ENCODE assay signal across 1 cellular context in genomic region chr12:119665164-119665929, GRCh38.
A peak's percentile ranks its signal among the peaks of the same experiment; 100 is the strongest.
TF ChIP-seq lines count a peak whose summit lies in the region.

No MANE protein-coding gene starts in this region.

TF ChIP-seq in K562, 482 proteins besides CTCF, POLR2A, EP300 and RAD21 (continued from another document and continues in another):
- TF ChIP-seq, protein P1, sequence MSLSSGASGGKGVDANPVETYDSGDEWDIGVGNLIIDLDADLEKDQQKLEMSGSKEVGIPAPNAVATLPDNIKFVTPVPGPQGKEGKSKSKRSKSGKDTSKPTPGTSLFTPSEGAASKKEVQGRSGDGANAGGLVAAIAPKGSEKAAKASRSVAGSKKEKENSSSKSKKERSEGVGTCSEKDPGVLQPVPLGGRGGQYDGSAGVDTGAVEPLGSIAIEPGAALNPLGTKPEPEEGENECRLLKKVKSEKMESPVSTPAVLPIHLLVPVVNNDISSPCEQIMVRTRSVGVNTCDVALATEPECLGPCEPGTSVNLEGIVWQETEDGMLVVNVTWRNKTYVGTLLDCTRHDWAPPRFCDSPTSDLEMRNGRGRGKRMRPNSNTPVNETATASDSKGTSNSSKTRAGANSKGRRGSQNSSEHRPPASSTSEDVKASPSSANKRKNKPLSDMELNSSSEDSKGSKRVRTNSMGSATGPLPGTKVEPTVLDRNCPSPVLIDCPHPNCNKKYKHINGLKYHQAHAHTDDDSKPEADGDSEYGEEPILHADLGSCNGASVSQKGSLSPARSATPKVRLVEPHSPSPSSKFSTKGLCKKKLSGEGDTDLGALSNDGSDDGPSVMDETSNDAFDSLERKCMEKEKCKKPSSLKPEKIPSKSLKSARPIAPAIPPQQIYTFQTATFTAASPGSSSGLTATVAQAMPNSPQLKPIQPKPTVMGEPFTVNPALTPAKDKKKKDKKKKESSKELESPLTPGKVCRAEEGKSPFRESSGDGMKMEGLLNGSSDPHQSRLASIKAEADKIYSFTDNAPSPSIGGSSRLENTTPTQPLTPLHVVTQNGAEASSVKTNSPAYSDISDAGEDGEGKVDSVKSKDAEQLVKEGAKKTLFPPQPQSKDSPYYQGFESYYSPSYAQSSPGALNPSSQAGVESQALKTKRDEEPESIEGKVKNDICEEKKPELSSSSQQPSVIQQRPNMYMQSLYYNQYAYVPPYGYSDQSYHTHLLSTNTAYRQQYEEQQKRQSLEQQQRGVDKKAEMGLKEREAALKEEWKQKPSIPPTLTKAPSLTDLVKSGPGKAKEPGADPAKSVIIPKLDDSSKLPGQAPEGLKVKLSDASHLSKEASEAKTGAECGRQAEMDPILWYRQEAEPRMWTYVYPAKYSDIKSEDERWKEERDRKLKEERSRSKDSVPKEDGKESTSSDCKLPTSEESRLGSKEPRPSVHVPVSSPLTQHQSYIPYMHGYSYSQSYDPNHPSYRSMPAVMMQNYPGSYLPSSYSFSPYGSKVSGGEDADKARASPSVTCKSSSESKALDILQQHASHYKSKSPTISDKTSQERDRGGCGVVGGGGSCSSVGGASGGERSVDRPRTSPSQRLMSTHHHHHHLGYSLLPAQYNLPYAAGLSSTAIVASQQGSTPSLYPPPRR (CRISPR knock-in tag; IDR thresholded peaks at IDR 0.05; ENCODE audit: borderline replicate concordance): no peak; the same call in 1 of the 2 replicates
- TF ChIP-seq LCOR (CRISPR knock-in tag; IDR thresholded peaks at IDR 0.05) (peak; percentile 41; the same call in 1 of the 2 replicates), SAFB (IDR thresholded peaks at IDR 0.05; ENCODE audit: borderline replicate concordance, low read depth, low read length) (no peak), MECOM (CRISPR knock-in tag; IDR thresholded peaks at IDR 0.05) (peak; percentile 71), MAFG (tag; conservative IDR thresholded peaks at IDR 0.05) (peak; percentile 58), DIDO1 (tag; IDR thresholded peaks at IDR 0.05; ENCODE audit: low read depth) (peak; percentile 86), NCOA4 (IDR thresholded peaks at IDR 0.05; ENCODE audit: partially characterized antibody) (peak; percentile 92), RFX7 (CRISPR knock-in tag; IDR thresholded peaks at IDR 0.05) (peak; percentile 76; the same call in 1 of the 2 replicates), KDM4B (IDR thresholded peaks at IDR 0.05; ENCODE audit: borderline replicate concordance in 2 of 2, low read depth in 1 of 2) (no peak), POLR2H (tag; IDR thresholded peaks at IDR 0.05; ENCODE audit: low read depth) (no peak), HDAC8 (tag; IDR thresholded peaks at IDR 0.05) (no peak), ILK (tag; IDR thresholded peaks at IDR 0.05; ENCODE audit: borderline replicate concordance, low read depth) (peak; percentile 66; the same call in 1 of the 2 replicates), ZKSCAN8 (CRISPR knock-in tag; IDR thresholded peaks at IDR 0.05) (peak; percentile 96), RBFOX2 (IDR thresholded peaks at IDR 0.05; ENCODE audit: low read depth, low read length) (no peak), SRSF3 (IDR thresholded peaks at IDR 0.05; ENCODE audit: insufficient read depth, low read length) (no peak), MGA (IDR thresholded peaks at IDR 0.05) (no peak; the same call in 1 of the 2 replicates), NFXL1 (CRISPR knock-in tag; IDR thresholded peaks at IDR 0.05) (0 out of 2 replicates have a peak, but pooled peaks have one; percentile 12), GABPB1 (CRISPR knock-in tag; IDR thresholded peaks at IDR 0.05) (0 out of 2 replicates have a peak, but pooled peaks have one; percentile 42), ZBTB17 (CRISPR knock-in tag; IDR thresholded peaks at IDR 0.05) (peak; percentile 82), RB1 (IDR thresholded peaks at IDR 0.05; ENCODE audit: low read depth) (peak; percentile 46; the same call in 1 of the 2 replicates), EZH2 (IDR thresholded peaks at IDR 0.05; ENCODE audit: borderline replicate concordance, low read depth, low read length) (peak; percentile 87; the same call in 1 of the 2 replicates), JUND (IDR thresholded peaks at IDR 0.05; ENCODE audit: borderline replicate concordance, low read depth, low read length) (peak; percentile 82; the same call in 1 of the 2 replicates), JUND (tag; IDR thresholded peaks at IDR 0.05; ENCODE audit: borderline replicate concordance, low read depth, low read length) (peak; percentile 63; the same call in 2 of the 3 replicates), ZNF408 (CRISPR knock-in tag; IDR thresholded peaks at IDR 0.05; ENCODE audit: low read depth) (no peak), CC2D1A (IDR thresholded peaks at IDR 0.05) (peak; percentile 99), TFAM (CRISPR knock-in tag; conservative IDR thresholded peaks at IDR 0.05) (no peak), SRSF7 (optimal IDR thresholded peaks at IDR 0.05; ENCODE audit: low read depth, low read length) (no peak), DEAF1 (CRISPR knock-in tag; IDR thresholded peaks at IDR 0.05) (no peak), TBL1XR1 (IDR thresholded peaks at IDR 0.05; ENCODE audit: low read length in 2 of 2) (peak; percentile 95 to 99), NR2F6 (CRISPR knock-in tag; IDR thresholded peaks at IDR 0.05) (no peak), ZNF24 (IDR thresholded peaks at IDR 0.05) (peak; percentile 80; the same call in 1 of the 2 replicates), POLR2B (IDR thresholded peaks at IDR 0.05; ENCODE audit: low read depth, partially characterized antibody) (no peak), SREBF1 (IDR thresholded peaks at IDR 0.05; ENCODE audit: borderline replicate concordance, low read depth, low read length) (no peak), CHD1 (IDR thresholded peaks at IDR 0.05; ENCODE audit: low read length) (no peak), TEAD2 (tag; IDR thresholded peaks at IDR 0.05) (0 out of 2 replicates have a peak, but pooled peaks have one; percentile 30)
- TF ChIP-seq, protein P2, sequence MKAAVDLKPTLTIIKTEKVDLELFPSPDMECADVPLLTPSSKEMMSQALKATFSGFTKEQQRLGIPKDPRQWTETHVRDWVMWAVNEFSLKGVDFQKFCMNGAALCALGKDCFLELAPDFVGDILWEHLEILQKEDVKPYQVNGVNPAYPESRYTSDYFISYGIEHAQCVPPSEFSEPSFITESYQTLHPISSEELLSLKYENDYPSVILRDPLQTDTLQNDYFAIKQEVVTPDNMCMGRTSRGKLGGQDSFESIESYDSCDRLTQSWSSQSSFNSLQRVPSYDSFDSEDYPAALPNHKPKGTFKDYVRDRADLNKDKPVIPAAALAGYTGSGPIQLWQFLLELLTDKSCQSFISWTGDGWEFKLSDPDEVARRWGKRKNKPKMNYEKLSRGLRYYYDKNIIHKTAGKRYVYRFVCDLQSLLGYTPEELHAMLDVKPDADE (conservative IDR thresholded peaks at IDR 0.05; ENCODE audit: control insufficient read depth, low read depth, low read length): no peak
- TF ChIP-seq, protein P3, sequence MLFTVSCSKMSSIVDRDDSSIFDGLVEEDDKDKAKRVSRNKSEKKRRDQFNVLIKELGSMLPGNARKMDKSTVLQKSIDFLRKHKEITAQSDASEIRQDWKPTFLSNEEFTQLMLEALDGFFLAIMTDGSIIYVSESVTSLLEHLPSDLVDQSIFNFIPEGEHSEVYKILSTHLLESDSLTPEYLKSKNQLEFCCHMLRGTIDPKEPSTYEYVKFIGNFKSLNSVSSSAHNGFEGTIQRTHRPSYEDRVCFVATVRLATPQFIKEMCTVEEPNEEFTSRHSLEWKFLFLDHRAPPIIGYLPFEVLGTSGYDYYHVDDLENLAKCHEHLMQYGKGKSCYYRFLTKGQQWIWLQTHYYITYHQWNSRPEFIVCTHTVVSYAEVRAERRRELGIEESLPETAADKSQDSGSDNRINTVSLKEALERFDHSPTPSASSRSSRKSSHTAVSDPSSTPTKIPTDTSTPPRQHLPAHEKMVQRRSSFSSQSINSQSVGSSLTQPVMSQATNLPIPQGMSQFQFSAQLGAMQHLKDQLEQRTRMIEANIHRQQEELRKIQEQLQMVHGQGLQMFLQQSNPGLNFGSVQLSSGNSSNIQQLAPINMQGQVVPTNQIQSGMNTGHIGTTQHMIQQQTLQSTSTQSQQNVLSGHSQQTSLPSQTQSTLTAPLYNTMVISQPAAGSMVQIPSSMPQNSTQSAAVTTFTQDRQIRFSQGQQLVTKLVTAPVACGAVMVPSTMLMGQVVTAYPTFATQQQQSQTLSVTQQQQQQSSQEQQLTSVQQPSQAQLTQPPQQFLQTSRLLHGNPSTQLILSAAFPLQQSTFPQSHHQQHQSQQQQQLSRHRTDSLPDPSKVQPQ (CRISPR knock-in tag; IDR thresholded peaks at IDR 0.05; ENCODE audit: borderline replicate concordance): peak; percentile 80; the same call in 1 of the 2 replicates
- TF ChIP-seq, protein P4, sequence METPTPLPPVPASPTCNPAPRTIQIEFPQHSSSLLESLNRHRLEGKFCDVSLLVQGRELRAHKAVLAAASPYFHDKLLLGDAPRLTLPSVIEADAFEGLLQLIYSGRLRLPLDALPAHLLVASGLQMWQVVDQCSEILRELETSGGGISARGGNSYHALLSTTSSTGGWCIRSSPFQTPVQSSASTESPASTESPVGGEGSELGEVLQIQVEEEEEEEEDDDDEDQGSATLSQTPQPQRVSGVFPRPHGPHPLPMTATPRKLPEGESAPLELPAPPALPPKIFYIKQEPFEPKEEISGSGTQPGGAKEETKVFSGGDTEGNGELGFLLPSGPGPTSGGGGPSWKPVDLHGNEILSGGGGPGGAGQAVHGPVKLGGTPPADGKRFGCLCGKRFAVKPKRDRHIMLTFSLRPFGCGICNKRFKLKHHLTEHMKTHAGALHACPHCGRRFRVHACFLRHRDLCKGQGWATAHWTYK (CRISPR knock-in tag; IDR thresholded peaks at IDR 0.05): peak; percentile 95
